ENCODE assay signal across 9 cellular contexts in genomic region chr5:163269624-163270023, GRCh38.
A peak's percentile ranks its signal among the peaks of the same experiment; 100 is the strongest.
DNase-seq lines count a peak whose midpoint lies in the region; ATAC-seq and TF ChIP-seq lines count a peak whose summit lies in the region.
"Had no signal": no experiment of that assay in that cellular context is flagged by ENCODE, and none has a peak within 500 bp of the region (broad histone marks: within the 10 kb centered on the region; RNA-seq: fewer than 3 reads in every experiment).

No MANE protein-coding gene starts in this region.

- H3K27ac Mint-ChIP-seq in brain: no peak overlapping the region
- H3K27ac Mint-ChIP-seq: activated naive CD4-positive, alpha-beta T cell treated with anti-CD3 and anti-CD28 coated beads, Interleukin-2, amount 50 U/mL, for 24 hours; naive thymus-derived CD8-positive, alpha-beta T cell had no signal

- no peak overlapping the region for H3K4me3 Mint-ChIP-seq in brain
- H3K4me3 Mint-ChIP-seq: activated naive CD4-positive, alpha-beta T cell treated with anti-CD3 and anti-CD28 coated beads, Interleukin-2, amount 50 U/mL, for 24 hours; naive thymus-derived CD8-positive, alpha-beta T cell had no signal

- peak; percentile 31 to 63 for DNase-seq in NCI-H446 (lab: John Stamatoyannopoulos, UW)
- DNase-seq in retinal pigment epithelial cell (ENCODE audit: low read depth): no peak
- DNase-seq in NCI-H1930 (lab: John Stamatoyannopoulos, UW): no peak
- DNase-seq: naive thymus-derived CD8-positive, alpha-beta T cell had no signal

- no peak overlapping the region for H3K4me3 ChIP-seq in retinal pigment epithelial cell (ENCODE audit: low read length)

- TF ChIP-seq CTCF in brain (conservative IDR thresholded peaks at IDR 0.05) (peak; percentile 42 to 66), retinal pigment epithelial cell (conservative IDR thresholded peaks at IDR 0.05; ENCODE audit: low read depth, low read length) (peak; percentile 35)

- H3K4me1 Mint-ChIP-seq in brain: no peaks in the 10 kb centered on the region
- H3K4me1 Mint-ChIP-seq: activated naive CD4-positive, alpha-beta T cell treated with anti-CD3 and anti-CD28 coated beads, Interleukin-2, amount 50 U/mL, for 24 hours; naive thymus-derived CD8-positive, alpha-beta T cell had no signal

- ATAC-seq in GM19351 (IDR thresholded peaks at IDR 0.05; ENCODE audit: unreplicated experiment) (peak; percentile 50), HG02981 (IDR thresholded peaks at IDR 0.05; ENCODE audit: unreplicated experiment) (no peak)
- no peak for ATAC-seq in activated CD4-positive, CD25-positive, alpha-beta regulatory T cell treated with anti-CD3 and anti-CD28 coated beads, Interleukin-2, amount 50 U/mL, for 24 hours
- ATAC-seq: naive thymus-derived CD8-positive, alpha-beta T cell had no signal

- peaks cover 0 to 4% (median 0%) of the 10 kb centered on the region in 5 experiments for H3K9me3 Mint-ChIP-seq in brain
- H3K9me3 Mint-ChIP-seq: activated naive CD4-positive, alpha-beta T cell treated with anti-CD3 and anti-CD28 coated beads, Interleukin-2, amount 50 U/mL, for 24 hours had no signal

- H3K27me3 Mint-ChIP-seq in brain: no peaks in the 10 kb centered on the region
- H3K27me3 Mint-ChIP-seq: activated naive CD4-positive, alpha-beta T cell treated with anti-CD3 and anti-CD28 coated beads, Interleukin-2, amount 50 U/mL, for 24 hours had no signal

- H3K36me3 Mint-ChIP-seq in brain: no peaks in the 10 kb centered on the region
- H3K36me3 Mint-ChIP-seq: activated naive CD4-positive, alpha-beta T cell treated with anti-CD3 and anti-CD28 coated beads, Interleukin-2, amount 50 U/mL, for 24 hours; naive thymus-derived CD8-positive, alpha-beta T cell had no signal

Comparison
In these comparisons a context has a peak if more than half of its experiments do, and no peak if none do; other contexts are left out.
1. DNase-seq: peak in NCI-H446 (2 of 2); none in retinal pigment epithelial cell (single experiment) and NCI-H1930 (0 of 2).